ENCODE assay signal across 8 cellular contexts in the genomic region with DNA sequence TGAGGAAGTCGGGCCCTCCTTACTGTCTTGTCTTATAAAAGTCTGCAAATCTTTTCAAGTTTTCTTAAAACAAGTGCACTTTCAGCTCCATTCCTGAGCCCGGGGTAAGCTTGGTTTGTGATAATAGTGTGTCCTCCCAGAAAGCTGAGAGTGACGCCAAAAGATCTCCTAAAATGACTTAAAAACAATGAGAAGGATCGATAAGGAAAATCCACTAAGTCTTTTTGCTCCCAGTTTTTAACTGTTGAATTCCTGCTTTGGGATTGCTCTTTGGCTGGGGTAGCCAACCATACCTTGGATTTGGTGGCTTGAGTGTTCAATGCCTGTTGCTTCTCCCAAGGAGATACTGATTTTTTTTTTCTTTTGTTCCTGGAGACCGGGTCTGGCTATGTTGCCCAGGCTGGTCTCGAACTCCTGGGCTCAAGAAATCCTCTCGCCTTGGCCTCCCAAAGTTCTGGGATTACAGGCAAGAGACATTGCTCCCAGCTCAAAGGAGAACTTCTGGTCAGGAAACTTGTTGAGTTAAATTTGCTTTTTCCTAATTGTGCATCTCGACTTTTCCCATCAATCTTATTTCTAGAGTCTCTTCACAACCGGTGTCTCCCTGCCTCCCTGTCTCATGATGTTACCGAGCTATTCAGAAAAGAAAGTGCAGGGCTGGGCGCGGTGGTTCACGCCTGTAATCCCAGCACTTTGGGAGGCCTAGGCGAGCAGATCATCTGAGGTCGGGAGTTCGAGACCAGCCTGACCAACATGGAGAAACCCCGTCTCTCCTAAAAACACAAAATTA. TPM values are rescaled to one million over a fixed set of nuclear protein-coding genes. Genes with fewer than 3 reads are reported as not detected.
DNase-seq lines count a peak whose midpoint lies in the region; ATAC-seq and TF ChIP-seq lines count a peak whose summit lies in the region.

No MANE protein-coding gene starts in this region.

- CTCF ChIA-PET in BJ (lab: Yijun Ruan, JAX), result interaction anchor here (0.7 to 5.7 kb wide), 9 partner anchors 14 to 213 kb away, joined by 3 to 53 read pairs (median 8); no protein-coding TSS in a partner anchor
- CTCF ChIA-PET in naive thymus-derived CD4-positive, alpha-beta T cell (lab: Charles Lee), result interaction anchor here (0.5 to 4.6 kb wide), 20 partner anchors 9 to 765 kb away, joined by 3 to 46 read pairs (median 5); a partner anchor contains a TSS

- H3K4me3 Mint-ChIP-seq in naive thymus-derived CD4-positive, alpha-beta T cell, result peak overlapping the region; percentile 85 to 96 (median 94)

- H3K36me3 Mint-ChIP-seq in naive thymus-derived CD4-positive, alpha-beta T cell, result peaks cover 8 to 18% (median 14%) of the 10 kb centered on the region in 5 donors

- H3K9me3 ChIP-seq in OCI-LY3 (ENCODE audit: insufficient read depth, low read length) (no peaks in the 10 kb centered on the region), duodenal mucosa (ENCODE audit: control insufficient read depth in 1 of 2, low read length in 2 of 2) (no peaks in the 10 kb centered on the region)
- no peaks in the 10 kb centered on the region for H3K9me3 ChIP-seq in naive thymus-derived CD4-positive, alpha-beta T cell (ENCODE audit: control insufficient read depth in 2 of 3, low read length in 3 of 3)

- H2AFZ ChIP-seq in OCI-LY3 (ENCODE audit: low read depth, low read length), result no peak overlapping the region

- no peaks in the 10 kb centered on the region for H3K27me3 Mint-ChIP-seq in naive thymus-derived CD4-positive, alpha-beta T cell

- intact Hi-C loops in naive thymus-derived CD4-positive, alpha-beta T cell (cut with micrococcal nuclease), result loop anchor here in 1 of 2 donors (5.0 kb wide), 3 partner anchors 131 to 881 kb away; a partner anchor contains a TSS

- peaks cover 8% of the 10 kb centered on the region for H3K36me3 ChIP-seq in BJ (ENCODE audit: control insufficient read depth, insufficient read depth, low read length)
- peaks cover 66% of the 10 kb centered on the region for H3K36me3 ChIP-seq in OCI-LY3 (replicated peaks; ENCODE audit: low read depth, low read length)
- peaks cover 0 to 8% of the 10 kb centered on the region in 2 donors for H3K36me3 ChIP-seq in duodenal mucosa (ENCODE audit: control insufficient read depth in 1 of 2, insufficient read depth in 2 of 2, low read length in 2 of 2)
- peaks cover 0 to 18% (median 6%) of the 10 kb centered on the region in 3 experiments for H3K36me3 ChIP-seq in naive thymus-derived CD4-positive, alpha-beta T cell (ENCODE audit: control insufficient read depth in 2 of 3, insufficient read depth in 3 of 3, low read length in 3 of 3)

- no peaks in the 10 kb centered on the region for H3K27me3 ChIP-seq in BJ (ENCODE audit: control insufficient read depth, insufficient read depth, low read length)
- H3K27me3 ChIP-seq in OCI-LY3 (ENCODE audit: low read depth, low read length), result no peaks in the 10 kb centered on the region
- no peaks in the 10 kb centered on the region for H3K27me3 ChIP-seq in duodenal mucosa (ENCODE audit: control insufficient read depth in 1 of 2, insufficient read depth in 2 of 2, low read length in 2 of 2)
- no peaks in the 10 kb centered on the region for H3K27me3 ChIP-seq in naive thymus-derived CD4-positive, alpha-beta T cell (ENCODE audit: control insufficient read depth in 2 of 2, insufficient read depth in 2 of 2, low read length in 2 of 2)

- peaks cover 0 to 4% (median 0%) of the 10 kb centered on the region in 11 donors for H3K9me3 Mint-ChIP-seq in naive thymus-derived CD4-positive, alpha-beta T cell

- H3K4me3 ChIP-seq in BJ (ENCODE audit: low read depth, low read length) (peak overlapping the region; percentile 96), OCI-LY3 (ENCODE audit: low read length) (peak overlapping the region; percentile 94), duodenal mucosa (ENCODE audit: low read depth in 1 of 2, low read length in 2 of 2) (peak overlapping the region; percentile 92 to 93)
- peak overlapping the region; percentile 86 for H3K4me3 ChIP-seq in naive thymus-derived CD4-positive, alpha-beta T cell (ENCODE audit: low read length)

- peaks cover 10 to 59% (median 28%) of the 10 kb centered on the region in 7 donors for H3K4me1 Mint-ChIP-seq in naive thymus-derived CD4-positive, alpha-beta T cell

- ATAC-seq in naive thymus-derived CD4-positive, alpha-beta T cell, result no peak
- no peak for ATAC-seq in HG02642 (IDR thresholded peaks at IDR 0.05; ENCODE audit: poor library complexity, unreplicated experiment)

- peak overlapping the region; percentile 85 for H3K4me2 ChIP-seq in OCI-LY3 (ENCODE audit: low read length)

- DNase-seq in BJ (ENCODE audit: low read depth) (no peak), GM19238 (ENCODE audit: insufficient read length, low spot score) (no peak), DMS 273 (lab: John Stamatoyannopoulos, UW; ENCODE audit: unreplicated experiment) (no peak), AG20443 (ENCODE audit: low spot score) (no peak)
- DNase-seq in naive thymus-derived CD4-positive, alpha-beta T cell, result peak in 1 of 9 donors; percentile 9

- H3K79me2 ChIP-seq in OCI-LY3 (ENCODE audit: low read length), result peaks cover 97% of the 10 kb centered on the region

- peak overlapping the region; percentile 92 to 100 (median 99) for H3K27ac Mint-ChIP-seq in naive thymus-derived CD4-positive, alpha-beta T cell

- peaks cover 42% of the 10 kb centered on the region for H4K20me1 ChIP-seq in OCI-LY3 (ENCODE audit: insufficient read depth, low read length)

- TF ChIP-seq CTCF in BJ (IDR thresholded peaks at IDR 0.05; ENCODE audit: insufficient read depth, low read depth, low read length), result no peak
- TF ChIP-seq CTCF in OCI-LY3 (IDR thresholded peaks at IDR 0.05; ENCODE audit: low read depth, low read length), result no peak

- H3K27ac ChIP-seq in OCI-LY3 (ENCODE audit: low read length) (peak overlapping the region; percentile 95), duodenal mucosa (ENCODE audit: low read depth, low read length) (peak overlapping the region; percentile 99)
- peak overlapping the region; percentile 96 for H3K27ac ChIP-seq in naive thymus-derived CD4-positive, alpha-beta T cell (ENCODE audit: low read depth, low read length)

- POLR2A ChIA-PET in BJ (lab: Charles Lee), result interaction anchor here (0.6 to 0.7 kb wide), 5 partner anchors 46 to 214 kb away, joined by 3 to 10 read pairs (median 4); no protein-coding TSS in a partner anchor
- POLR2A ChIA-PET in naive thymus-derived CD4-positive, alpha-beta T cell (lab: Charles Lee), result interaction anchor here (0.7 to 5.7 kb wide), 19 partner anchors 11 to 595 kb away, joined by 3 to 90 read pairs (median 5); a partner anchor contains a TSS

- H3K9ac ChIP-seq in OCI-LY3 (ENCODE audit: low read length) (peak overlapping the region; percentile 99), duodenal mucosa (ENCODE audit: low read depth in 1 of 2, low read length in 2 of 2) (peak overlapping the region; percentile 98 to 99)

- peaks cover 41% of the 10 kb centered on the region for H3K4me1 ChIP-seq in OCI-LY3 (ENCODE audit: low read length)
- peaks cover 25 to 40% of the 10 kb centered on the region in 2 donors for H3K4me1 ChIP-seq in duodenal mucosa (ENCODE audit: control insufficient read depth in 1 of 2, insufficient read depth in 2 of 2, low read length in 2 of 2)
- peaks cover 15 to 19% of the 10 kb centered on the region in 2 donors for H3K4me1 ChIP-seq in naive thymus-derived CD4-positive, alpha-beta T cell (ENCODE audit: control insufficient read depth in 2 of 2, insufficient read depth in 2 of 2, low read length in 2 of 2)

RNA-seq across cellular contexts. Expression of a gene that starts 3.0 kb away (rescaled TPM):
- 64.8 and 78.9 TPM in 2 replicates for polyA plus RNA-seq in BJ (2011; rRNA removed)
- polyA minus RNA-seq in BJ (2011; rRNA and poly(A)+ RNA removed), result 60.7 and 91.7 TPM in 2 replicates
- 10 to 100 TPM; 15.4 to 88.7 (median 63.6) TPM for total RNA-seq in naive thymus-derived CD4-positive, alpha-beta T cell
- 10 to 100 TPM; 23.6 to 38.8 TPM for polyA plus RNA-seq in naive thymus-derived CD4-positive, alpha-beta T cell
